Comparison of ENCODE assay signal across 8 cellular contexts in genomic region chr7:45088821-45089313, GRCh38. TPM values are rescaled to one million over a fixed set of nuclear protein-coding genes. Genes with fewer than 3 reads are reported as not detected.
A peak's percentile ranks its signal among the peaks of the same experiment; 100 is the strongest.
DNase-seq lines count a peak whose midpoint lies in the region; ATAC-seq, FAIRE-seq and TF ChIP-seq lines count a peak whose summit lies in the region.

Gene NACAD (minus strand): TSS chr7:45088969. CDS start chr7:45088894, 75 bp downstream.

- H3K4me3 Mint-ChIP-seq in activated T-cell treated with anti-CD3 and anti-CD28 coated beads, Interleukin-2, amount 50 U/mL, for 72 hours = peak within 1 kb of the TSS; percentile 70 to 72

- CTCF ChIA-PET in A549 (lab: Yijun Ruan, JAX) = interaction anchor here (0.8 kb wide), 1 partner anchor 11 kb away, joined by 3 read pairs; no protein-coding TSS in a partner anchor

- peak within 1 kb of the TSS; percentile 87 for H2AFZ ChIP-seq in neural cell (ENCODE audit: low read depth, low read length)

- in situ Hi-C loops in GM13977 (cut with MboI; ENCODE audit: low pct_unique_long_range_greater_than_20kb, low sequenced_read_pairs, unreplicated experiment) = no loop called here

- TF ChIP-seq RAD21 in A549 (conservative IDR thresholded peaks at IDR 0.05 in 1 of 2, IDR thresholded peaks at IDR 0.05 in 1 of 2) (no peak), neural cell (conservative IDR thresholded peaks at IDR 0.05) (no peak)

- H3K79me2 ChIP-seq in neural cell (replicated peaks; ENCODE audit: insufficient read depth, low read length) = peaks cover 26% of the 10 kb centered on the region

- H3K4me1 Mint-ChIP-seq in activated T-cell treated with anti-CD3 and anti-CD28 coated beads, Interleukin-2, amount 50 U/mL, for 72 hours (ENCODE audit: low read depth) = no peaks in the 10 kb centered on the region

- H3K9me2 ChIP-seq in neural cell (ENCODE audit: insufficient read depth, low read length) = no peaks in the 10 kb centered on the region

- H3K27me3 ChIP-seq in neural cell (ENCODE audit: insufficient read depth, low read depth, low read length) = no peaks in the 10 kb centered on the region

- H3K9me3 ChIP-seq in A549 (no peaks in the 10 kb centered on the region), neural cell (ENCODE audit: low read length) (no peaks in the 10 kb centered on the region)

- peaks cover 9% of the 10 kb centered on the region for H3F3A ChIP-seq in neural cell (ENCODE audit: insufficient read depth, low read length, poor library complexity, severe bottlenecking)

- TF ChIP-seq EP300 in A549 (IDR thresholded peaks at IDR 0.05) (no peak), neural cell (conservative IDR thresholded peaks at IDR 0.05; ENCODE audit: poor library complexity, severe bottlenecking) (no peak)

- no peak for TF ChIP-seq CTCF in A549 (IDR thresholded peaks at IDR 0.05)
- no peak for TF ChIP-seq CTCF in GM13977 (IDR thresholded peaks at IDR 0.05; ENCODE audit: extremely low read depth, insufficient read depth, missing control alignments)
- no peak for TF ChIP-seq CTCF in neural cell (IDR thresholded peaks at IDR 0.05; ENCODE audit: poor library complexity, severe bottlenecking)

- peak within 1 kb of the TSS; percentile 99 for H3K9ac ChIP-seq in neural cell (ENCODE audit: low read length)

- peak within 1 kb of the TSS; percentile 92 for H3K4me2 ChIP-seq in A549
- H3K4me2 ChIP-seq in neural cell (ENCODE audit: low read length) = peak within 1 kb of the TSS; percentile 100

- ATAC-seq in A549 = peak; percentile 25 to 53; a peak in 4 of 6 replicates
- peak; percentile 52 to 72 for ATAC-seq in activated T-cell treated with anti-CD3 and anti-CD28 coated beads, Interleukin-2, amount 50 U/mL, for 72 hours (replicated peaks in 1 of 2)

- POLR2A ChIA-PET in A549 (lab: Yijun Ruan, JAX) = no interaction called here

- H3K9me3 Mint-ChIP-seq in activated T-cell treated with anti-CD3 and anti-CD28 coated beads, Interleukin-2, amount 50 U/mL, for 72 hours = no peaks in the 10 kb centered on the region

- peak in 1 of 2 experiments; percentile 29 for DNase-seq in A549 (ENCODE audit: low read depth in 1 of 2, low spot score in 1 of 2)
- peak; percentile 67 for DNase-seq in GM13977 (ENCODE audit: low spot score)
- DNase-seq in activated T-cell treated with anti-CD3 and anti-CD28 coated beads, Interleukin-2, amount 50 U/mL, for 72 hours = peak in 1 of 2 donors; percentile 44
- DNase-seq in frontal cortex (ENCODE audit: low spot score in 2 of 2) = peak; percentile 94
- DNase-seq in effector CD4-positive, alpha-beta T cell = no peak
- no peak for DNase-seq in H4 (ENCODE audit: low spot score)
- no peak for DNase-seq in SKM-1 (lab: John Stamatoyannopoulos, UW; ENCODE audit: unreplicated experiment)

- WGBS in A549 (ENCODE audit: missing lambda C conversion rate) = 44% methylated on average over 12 of the region's 50 CpGs

- no peaks in the 10 kb centered on the region for H3K27me3 Mint-ChIP-seq in activated T-cell treated with anti-CD3 and anti-CD28 coated beads, Interleukin-2, amount 50 U/mL, for 72 hours (ENCODE audit: low read depth)

- peak within 1 kb of the TSS; percentile 25 to 81; a peak in 5 of 6 replicates for H3K27ac ChIP-seq in A549
- peak within 1 kb of the TSS; percentile 100 for H3K27ac ChIP-seq in neural cell (ENCODE audit: low read length)

- peak within 1 kb of the TSS; percentile 45 for H3K4me3 ChIP-seq in A549
- H3K4me3 ChIP-seq in neural cell (ENCODE audit: low read length) = peak within 1 kb of the TSS; percentile 97

- peaks cover 13% of the 10 kb centered on the region; the same call in 2 of the 3 replicates for H3K4me1 ChIP-seq in A549

- H3K36me3 Mint-ChIP-seq in activated T-cell treated with anti-CD3 and anti-CD28 coated beads, Interleukin-2, amount 50 U/mL, for 72 hours (ENCODE audit: insufficient read depth in 2 of 2) = no peaks in the 10 kb centered on the region

- no peak for FAIRE-seq in A549 (lab: Jason Lieb, UNC)
- no peak for FAIRE-seq in frontal cortex (lab: Jason Lieb, UNC)

- TF ChIP-seq POLR2A in A549 (IDR thresholded peaks at IDR 0.05; ENCODE audit: low read length) = no peak

- peak within 1 kb of the TSS; percentile 15 for H3K27ac Mint-ChIP-seq in activated T-cell treated with anti-CD3 and anti-CD28 coated beads, Interleukin-2, amount 50 U/mL, for 72 hours

- H4K20me1 ChIP-seq in neural cell (ENCODE audit: insufficient read depth) = no peaks in the 10 kb centered on the region

- no peaks in the 10 kb centered on the region for H3K36me3 ChIP-seq in neural cell (ENCODE audit: insufficient read depth, low read length)

TF ChIP-seq in A549, 52 proteins besides CTCF, POLR2A, EP300 and RAD21:
- TF ChIP-seq SMC3 (IDR thresholded peaks at IDR 0.05) = no peak
- no peak for TF ChIP-seq FOXS1 (CRISPR knock-in tag; IDR thresholded peaks at IDR 0.05)
TF ChIP-seq in A549: peak in this region for 0.

TF ChIP-seq in neural cell, 6 proteins besides CTCF, POLR2A, EP300 and RAD21:
- TF ChIP-seq SMC3 (conservative IDR thresholded peaks at IDR 0.05; ENCODE audit: poor library complexity) = no peak
- peak; percentile 37 for TF ChIP-seq POLR2AphosphoS5 (IDR thresholded peaks at IDR 0.05)
- TF ChIP-seq MXI1 (conservative IDR thresholded peaks at IDR 0.05; ENCODE audit: poor library complexity, severe bottlenecking) = no peak
- no peak for TF ChIP-seq REST (IDR thresholded peaks at IDR 0.05; ENCODE audit: borderline replicate concordance)
- TF ChIP-seq EZH2 (IDR thresholded peaks at IDR 0.05; ENCODE audit: borderline replicate concordance, insufficient read depth, low read length, poor library complexity, severe bottlenecking) = no peak
TF ChIP-seq in neural cell: peak in this region for 1.

RNA-seq across cellular contexts. Expression of gene NACAD, which starts in this region (rescaled TPM):
- 0.03 and 0.05 TPM in 2 replicates for polyA plus RNA-seq in A549 (2011; rRNA removed)
- 0.03 and 0.05 TPM in 2 replicates for polyA plus RNA-seq in A549 (2012; cell fraction: cytosol; rRNA removed)
- polyA plus RNA-seq in A549 (2012; cell fraction: nucleus; rRNA removed) = 0.13 and 0.18 TPM in 2 replicates
- 0.30 to 0.43 TPM (median 0.40 TPM) in 3 replicates for polyA plus RNA-seq in A549 (2017; fragmentation: RNase III; extraction: RNeasy Plus Mini Kit Qiagen cat#74134 plus additional on column Dnase treatment)
- 0.12 TPM in 1 of 2 replicates, not detected in the other for polyA minus RNA-seq in A549 (2011; rRNA and poly(A)+ RNA removed)
- under 1 TPM; 0.36 to 0.76 TPM for total RNA-seq in activated T-cell treated with anti-CD3 and anti-CD28 coated beads, Interleukin-2, amount 50 U/mL, for 72 hours
- 4.9 TPM for total RNA-seq in frontal cortex
- 8.5 and 14.5 TPM in 2 replicates for polyA plus RNA-seq in neural cell
- polyA minus RNA-seq in neural cell = 13.9 and 19.6 TPM in 2 replicates
- total RNA-seq in H4 (2014; rRNA removed; shearing (Covaris generic)) = 2.0 TPM in 2 replicates

Comparison
In these comparisons a context has a peak if more than half of its experiments do, and no peak if none do; other contexts are left out.
1. Peak in ATAC-seq, H3K4me3 ChIP-seq, H3K27ac ChIP-seq and H3K4me2 ChIP-seq in A549; RNA of the gene not detected or under 1 TPM.
2. Peak in ATAC-seq in activated T-cell treated with anti-CD3 and anti-CD28 coated beads, Interleukin-2, amount 50 U/mL, for 72 hours; RNA of the gene not detected or under 1 TPM.
3. DNase-seq: peak in GM13977 (single experiment) and frontal cortex (2 of 2); none in effector CD4-positive, alpha-beta T cell (single experiment), H4 (single experiment) and SKM-1 (single experiment).